1 cellular context compared by ENCODE assay signal in genomic region chr10:50544857-50545429, GRCh38.
TF ChIP-seq lines count a peak whose summit lies in the region.

No MANE protein-coding gene starts in this region.

TF ChIP-seq in GM23338, 12 proteins besides CTCF, POLR2A, EP300 and RAD21 (continued from another document):
- no peak for TF ChIP-seq ETS1 (IDR thresholded peaks at IDR 0.05)
- TF ChIP-seq EZH2phosphoT487 (IDR thresholded peaks at IDR 0.05; ENCODE audit: unreplicated experiment): no peak
- no peak for TF ChIP-seq NANOG (IDR thresholded peaks at IDR 0.05; ENCODE audit: borderline replicate concordance)
